Comparison of ENCODE assay signal across 8 cellular contexts in the genomic region with DNA sequence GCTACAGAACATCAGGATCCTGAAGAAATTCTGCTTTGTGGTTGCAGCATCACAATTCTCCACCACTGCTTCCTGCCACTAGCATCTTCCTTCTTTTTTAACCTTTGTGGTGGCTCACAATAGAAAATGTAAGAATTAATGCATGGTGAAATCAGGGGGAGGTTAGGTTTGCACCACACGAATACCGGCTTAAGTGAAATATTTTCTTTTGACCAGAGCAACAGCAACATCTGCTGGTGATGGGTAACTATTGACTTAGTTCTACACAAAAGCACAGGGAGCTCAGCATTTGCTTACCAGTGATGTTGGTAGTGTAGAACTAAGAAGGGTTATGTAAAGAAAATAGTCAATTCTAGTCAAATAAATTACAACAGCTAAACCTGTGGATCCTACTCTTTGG.
DNase-seq lines count a peak whose midpoint lies in the region; ATAC-seq and TF ChIP-seq lines count a peak whose summit lies in the region.

No MANE protein-coding gene starts in this region.

- intact Hi-C loops in left lung (cut with DNase I), result no loop called here

- H3K27me3 ChIP-seq in left lung, result no peaks in the 10 kb centered on the region
- H3K27me3 ChIP-seq in tibial nerve, result no peaks in the 10 kb centered on the region

- no peak overlapping the region for H3K4me3 ChIP-seq in LNCaP clone FGC (ENCODE audit: low read depth, low read length)
- no peak overlapping the region for H3K4me3 ChIP-seq in left lung
- no peak overlapping the region for H3K4me3 ChIP-seq in tibial nerve

- H3K4me1 ChIP-seq in left lung, result no peaks in the 10 kb centered on the region
- peaks cover 0 to 3% (median 0%) of the 10 kb centered on the region in 4 donors for H3K4me1 ChIP-seq in tibial nerve

- no peak for TF ChIP-seq EP300 in tibial nerve (IDR thresholded peaks at IDR 0.05)

- ATAC-seq in GM21529 (IDR thresholded peaks at IDR 0.05; ENCODE audit: unreplicated experiment) (peak; percentile 63), left lung (peak; percentile 33)

- H3K9me3 ChIP-seq in left lung (no peaks in the 10 kb centered on the region), tibial nerve (no peaks in the 10 kb centered on the region)

- H3K36me3 ChIP-seq in left lung (peaks cover 0 to 80% of the 10 kb centered on the region in 2 donors), tibial nerve (peaks cover 0 to 80% (median 0%) of the 10 kb centered on the region in 3 donors)

- DNase-seq in NCI-H1092 treated with DMSO at 0.1 percent for 48 hours (lab: John Stamatoyannopoulos, UW) (peak; percentile 4), NCI-H1092 (lab: John Stamatoyannopoulos, UW) (no peak), LNCaP clone FGC (ENCODE audit: low read depth) (peak; percentile 39), left lung (no peak), tibial nerve (ENCODE audit: low spot score in 2 of 2) (no peak)
- no peak for DNase-seq in activated CD8-positive, alpha-beta memory T cell treated with anti-CD3 and anti-CD28 coated beads, Interleukin-2, amount 50 U/mL, for 48 hours

- WGBS in tibial nerve, 2 donors, result 12 to 22% methylated on average over 2 of the region's 2 CpGs

- TF ChIP-seq POLR2A in tibial nerve (IDR thresholded peaks at IDR 0.05), result no peak

- no peak overlapping the region for H3K27ac ChIP-seq in VCaP
- no peak overlapping the region for H3K27ac ChIP-seq in left lung
- H3K27ac ChIP-seq in tibial nerve, result no peak overlapping the region

- TF ChIP-seq CTCF in LNCaP clone FGC (IDR thresholded peaks at IDR 0.05; ENCODE audit: control insufficient read depth, extremely low read depth, insufficient read depth) (peak; percentile 59), VCaP (conservative IDR thresholded peaks at IDR 0.05) (peak; percentile 72), left lung (IDR thresholded peaks at IDR 0.05) (no peak), tibial nerve (IDR thresholded peaks at IDR 0.05) (peak in 2 of 5 experiments; percentile 18 to 31)

Comparison
In these comparisons a context has a peak if more than half of its experiments do, and no peak if none do; other contexts are left out.
1. DNase-seq: peak in NCI-H1092 treated with DMSO at 0.1 percent for 48 hours (single experiment) and LNCaP clone FGC (single experiment); none in NCI-H1092 (single experiment), left lung (0 of 2), tibial nerve (0 of 2) and activated CD8-positive, alpha-beta memory T cell treated with anti-CD3 and anti-CD28 coated beads, Interleukin-2, amount 50 U/mL, for 48 hours (single experiment).
2. CTCF ChIP-seq: peak in LNCaP clone FGC (single experiment) and VCaP (single experiment); none in left lung (0 of 2).